In the genomic region with DNA sequence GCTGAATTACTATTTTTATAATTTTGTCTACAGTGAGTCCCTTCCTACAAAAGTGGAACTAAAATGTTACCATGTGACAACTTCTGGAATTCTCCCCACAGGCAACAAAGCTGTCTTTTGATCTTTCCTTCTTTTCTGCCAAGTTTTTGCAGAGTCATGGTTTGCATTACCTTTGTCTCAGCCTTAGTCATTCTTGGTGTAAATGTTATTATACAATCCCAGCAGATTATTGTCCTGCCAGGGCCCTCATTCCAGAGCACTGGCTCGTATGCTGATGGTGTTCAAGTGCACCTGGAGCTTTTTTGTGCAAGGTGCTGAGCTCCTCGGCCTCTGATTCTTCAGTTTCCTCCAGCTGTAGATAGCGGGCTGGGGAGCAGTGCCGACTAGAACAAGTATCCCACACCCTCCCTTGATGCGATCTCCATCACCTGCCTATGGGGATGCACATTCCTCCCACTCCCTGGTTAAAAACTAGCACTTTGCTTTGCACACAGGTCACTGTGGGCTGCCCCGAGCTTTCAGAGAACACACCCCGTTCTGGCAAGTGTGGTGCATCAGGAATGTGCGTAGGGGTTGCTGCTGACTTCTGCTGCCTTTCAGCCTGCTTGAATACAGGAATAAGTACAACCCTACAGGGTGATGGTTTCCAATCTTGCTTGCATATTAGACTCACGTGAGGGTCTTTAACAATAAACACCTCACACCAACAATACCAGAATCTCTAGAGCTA, we compare ENCODE assay signal across 17 cellular contexts.
A peak's percentile ranks its signal among the peaks of the same experiment; 100 is the strongest.
DNase-seq lines count a peak whose midpoint lies in the region; ATAC-seq, FAIRE-seq and TF ChIP-seq lines count a peak whose summit lies in the region.
"Had no signal": no experiment of that assay in that cellular context is flagged by ENCODE, and none has a peak within 500 bp of the region (broad histone marks: within the 10 kb centered on the region; RNA-seq: fewer than 3 reads in every experiment).

No MANE protein-coding gene starts in this region.

- DNase-seq in AG10803 (ENCODE audit: low read depth) (peak; percentile 31), RPMI7951 (ENCODE audit: low read depth) (peak; percentile 81), choroid plexus epithelial cell (ENCODE audit: low read depth) (peak; percentile 32), HepG2 (ENCODE audit: low spot score) (peak; percentile 32), NCI-H1417 treated with DMSO at 0.1 percent for 48 hours (lab: John Stamatoyannopoulos, UW) (no peak)
- DNase-seq: activated T-cell treated with anti-CD3 and anti-CD28 coated beads, Interleukin-2, amount 50 U/mL, for 24 hours; amniotic stem cell; heart right ventricle; NCI-H1930; NCI-H748 treated with DMSO at 0.1 percent for 48 hours; SIG-M5 had no signal

- H3K36me3 ChIP-seq in HepG2 (replicated peaks in 1 of 2; ENCODE audit: control insufficient read depth in 1 of 2, insufficient read depth in 2 of 2, low read length in 2 of 2) = no peaks in the 10 kb centered on the region
- H3K36me3 ChIP-seq: heart right ventricle, tibial nerve had no signal

- intact Hi-C loops in HepG2 (cut with micrococcal nuclease; ENCODE audit: unreplicated experiment) = no loop called here

- H3K4me3 ChIP-seq in AG10803 (ENCODE audit: low read length) (no peak overlapping the region), choroid plexus epithelial cell (ENCODE audit: low read depth, low read length) (no peak overlapping the region), HepG2 (replicated peaks in 1 of 3; ENCODE audit: insufficient read depth in 1 of 3, low read depth in 2 of 3, low read length in 3 of 3) (no peak overlapping the region)
- H3K4me3 ChIP-seq: heart right ventricle, lung, tibial nerve had no signal

- FAIRE-seq in HepG2 (lab: Jason Lieb, UNC) = no peak

- no peak for TF ChIP-seq CTCF in AG10803 (conservative IDR thresholded peaks at IDR 0.05; ENCODE audit: low read length)
- TF ChIP-seq CTCF in choroid plexus epithelial cell (conservative IDR thresholded peaks at IDR 0.05; ENCODE audit: low read depth, low read length) = no peak
- TF ChIP-seq CTCF in HepG2 (CRISPR knock-in tag; IDR thresholded peaks at IDR 0.05) = no peak

- ATAC-seq in HepG2 (peak; percentile 54), GM18498 (IDR thresholded peaks at IDR 0.05; ENCODE audit: unreplicated experiment) (no peak), GM21381 (IDR thresholded peaks at IDR 0.05; ENCODE audit: unreplicated experiment) (no peak), GM18867 (IDR thresholded peaks at IDR 0.05; ENCODE audit: unreplicated experiment) (no peak)
- ATAC-seq: heart right ventricle, WTC11 had no signal

- TF ChIP-seq EP300 in HepG2 (IDR thresholded peaks at IDR 0.05; ENCODE audit: low read depth in 2 of 2, low read length in 2 of 2) = peak in 1 of 2 experiments; percentile 11; a peak in 1 of 4 replicates
- no peak for TF ChIP-seq EP300 in HepG2 (CRISPR knock-in tag; IDR thresholded peaks at IDR 0.05; ENCODE audit: borderline replicate concordance)

- no peak overlapping the region for H3K27ac ChIP-seq in HepG2 (ENCODE audit: extremely low read length, insufficient read depth, low read length)
- H3K27ac ChIP-seq: heart right ventricle, tibial nerve had no signal

- TF ChIP-seq POLR2A in HepG2 (IDR thresholded peaks at IDR 0.05; ENCODE audit: insufficient read depth in 1 of 2, low read depth in 2 of 2, low read length in 2 of 2) = no peak

- no peaks in the 10 kb centered on the region for H3K27me3 ChIP-seq in HepG2 (ENCODE audit: control insufficient read depth in 1 of 2, insufficient read depth in 2 of 2, low read length in 2 of 2)
- H3K27me3 ChIP-seq: heart right ventricle, tibial nerve had no signal

- no peak for TF ChIP-seq RAD21 in HepG2 (CRISPR knock-in tag; IDR thresholded peaks at IDR 0.05)

- WGBS in HepG2 (ENCODE audit: low lambda C conversion rate) = 56% methylated on average over 9 of the region's 9 CpGs

- in situ Hi-C loops in HepG2 (cut with HindIII; ENCODE audit: extremely low pct_ligation_motif_present, low pct_unique_long_range_greater_than_20kb) = no loop called here

- H4K20me1 ChIP-seq in HepG2 (ENCODE audit: insufficient read depth, low read length) = no peaks in the 10 kb centered on the region

- H2AFZ ChIP-seq in HepG2 (ENCODE audit: low read length) = no peak overlapping the region

- no TSS peak for BruUV-seq in HepG2 (replicated peaks; lab: Mats Ljungman, UMichigan)

- peaks cover 9% of the 10 kb centered on the region; the same call in 1 of the 2 replicates for H3K4me1 ChIP-seq in HepG2 (ENCODE audit: insufficient read depth, low read length)

- no peaks in the 10 kb centered on the region for H3K79me2 ChIP-seq in HepG2 (ENCODE audit: insufficient read depth, low read length)

- H3K9me3 ChIP-seq in HepG2 (ENCODE audit: low read length) = no peaks in the 10 kb centered on the region
- H3K9me3 ChIP-seq: tibial nerve had no signal

- H3K4me2 ChIP-seq in HepG2 (ENCODE audit: low read depth, low read length) = peak overlapping the region; percentile 6; the same call in 1 of the 2 replicates

- CTCF ChIA-PET in HepG2 (lab: Yijun Ruan, JAX; ENCODE audit: low intra/inter-chr PET ratio, low total read pairs) = no interaction called here

- POLR2A ChIA-PET in HepG2 (lab: Yijun Ruan, JAX) = no interaction called here

- H3K9ac ChIP-seq in HepG2 (ENCODE audit: insufficient read depth, low read depth, low read length) = no peak overlapping the region

TF ChIP-seq in HepG2, 621 proteins besides CTCF, POLR2A, EP300 and RAD21 (continues in another document):
- no peak for TF ChIP-seq ZSCAN29 (CRISPR knock-in tag; conservative IDR thresholded peaks at IDR 0.05)
- TF ChIP-seq, protein P1, sequence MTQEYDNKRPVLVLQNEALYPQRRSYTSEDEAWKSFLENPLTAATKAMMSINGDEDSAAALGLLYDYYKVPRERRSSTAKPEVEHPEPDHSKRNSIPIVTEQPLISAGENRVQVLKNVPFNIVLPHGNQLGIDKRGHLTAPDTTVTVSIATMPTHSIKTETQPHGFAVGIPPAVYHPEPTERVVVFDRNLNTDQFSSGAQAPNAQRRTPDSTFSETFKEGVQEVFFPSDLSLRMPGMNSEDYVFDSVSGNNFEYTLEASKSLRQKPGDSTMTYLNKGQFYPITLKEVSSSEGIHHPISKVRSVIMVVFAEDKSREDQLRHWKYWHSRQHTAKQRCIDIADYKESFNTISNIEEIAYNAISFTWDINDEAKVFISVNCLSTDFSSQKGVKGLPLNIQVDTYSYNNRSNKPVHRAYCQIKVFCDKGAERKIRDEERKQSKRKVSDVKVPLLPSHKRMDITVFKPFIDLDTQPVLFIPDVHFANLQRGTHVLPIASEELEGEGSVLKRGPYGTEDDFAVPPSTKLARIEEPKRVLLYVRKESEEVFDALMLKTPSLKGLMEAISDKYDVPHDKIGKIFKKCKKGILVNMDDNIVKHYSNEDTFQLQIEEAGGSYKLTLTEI (CRISPR knock-in tag; conservative IDR thresholded peaks at IDR 0.05) = no peak
- TF ChIP-seq JUNB (CRISPR knock-in tag; IDR thresholded peaks at IDR 0.05; ENCODE audit: borderline replicate concordance) = no peak
- TF ChIP-seq RARA (CRISPR knock-in tag; IDR thresholded peaks at IDR 0.05) = no peak
- 0 out of 2 replicates have a peak, but pooled peaks have one; percentile 13 for TF ChIP-seq SAP130 (CRISPR knock-in tag; IDR thresholded peaks at IDR 0.05; ENCODE audit: low read depth)
- no peak for TF ChIP-seq SOX13 (IDR thresholded peaks at IDR 0.05)
- peak in 1 of 2 experiments; percentile 28; a peak in 2 of 4 replicates for TF ChIP-seq SOX13 (CRISPR knock-in tag; conservative IDR thresholded peaks at IDR 0.05 in 1 of 2, IDR thresholded peaks at IDR 0.05 in 1 of 2)
- TF ChIP-seq TCF12 (IDR thresholded peaks at IDR 0.05) = no peak
- TF ChIP-seq TCF12 (CRISPR knock-in tag; IDR thresholded peaks at IDR 0.05) = no peak
- no peak for TF ChIP-seq KLF11 (CRISPR knock-in tag; IDR thresholded peaks at IDR 0.05)
- no peak for TF ChIP-seq CSRNP2 (CRISPR knock-in tag; conservative IDR thresholded peaks at IDR 0.05; ENCODE audit: low read depth)
- TF ChIP-seq TCF7 (IDR thresholded peaks at IDR 0.05; ENCODE audit: low read depth) = peak; percentile 14; the same call in 1 of the 2 replicates
- TF ChIP-seq, protein P2, sequence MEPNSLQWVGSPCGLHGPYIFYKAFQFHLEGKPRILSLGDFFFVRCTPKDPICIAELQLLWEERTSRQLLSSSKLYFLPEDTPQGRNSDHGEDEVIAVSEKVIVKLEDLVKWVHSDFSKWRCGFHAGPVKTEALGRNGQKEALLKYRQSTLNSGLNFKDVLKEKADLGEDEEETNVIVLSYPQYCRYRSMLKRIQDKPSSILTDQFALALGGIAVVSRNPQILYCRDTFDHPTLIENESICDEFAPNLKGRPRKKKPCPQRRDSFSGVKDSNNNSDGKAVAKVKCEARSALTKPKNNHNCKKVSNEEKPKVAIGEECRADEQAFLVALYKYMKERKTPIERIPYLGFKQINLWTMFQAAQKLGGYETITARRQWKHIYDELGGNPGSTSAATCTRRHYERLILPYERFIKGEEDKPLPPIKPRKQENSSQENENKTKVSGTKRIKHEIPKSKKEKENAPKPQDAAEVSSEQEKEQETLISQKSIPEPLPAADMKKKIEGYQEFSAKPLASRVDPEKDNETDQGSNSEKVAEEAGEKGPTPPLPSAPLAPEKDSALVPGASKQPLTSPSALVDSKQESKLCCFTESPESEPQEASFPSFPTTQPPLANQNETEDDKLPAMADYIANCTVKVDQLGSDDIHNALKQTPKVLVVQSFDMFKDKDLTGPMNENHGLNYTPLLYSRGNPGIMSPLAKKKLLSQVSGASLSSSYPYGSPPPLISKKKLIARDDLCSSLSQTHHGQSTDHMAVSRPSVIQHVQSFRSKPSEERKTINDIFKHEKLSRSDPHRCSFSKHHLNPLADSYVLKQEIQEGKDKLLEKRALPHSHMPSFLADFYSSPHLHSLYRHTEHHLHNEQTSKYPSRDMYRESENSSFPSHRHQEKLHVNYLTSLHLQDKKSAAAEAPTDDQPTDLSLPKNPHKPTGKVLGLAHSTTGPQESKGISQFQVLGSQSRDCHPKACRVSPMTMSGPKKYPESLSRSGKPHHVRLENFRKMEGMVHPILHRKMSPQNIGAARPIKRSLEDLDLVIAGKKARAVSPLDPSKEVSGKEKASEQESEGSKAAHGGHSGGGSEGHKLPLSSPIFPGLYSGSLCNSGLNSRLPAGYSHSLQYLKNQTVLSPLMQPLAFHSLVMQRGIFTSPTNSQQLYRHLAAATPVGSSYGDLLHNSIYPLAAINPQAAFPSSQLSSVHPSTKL (CRISPR knock-in tag; IDR thresholded peaks at IDR 0.05) = peak; percentile 38; the same call in 1 of the 2 replicates
